In the genomic region with DNA sequence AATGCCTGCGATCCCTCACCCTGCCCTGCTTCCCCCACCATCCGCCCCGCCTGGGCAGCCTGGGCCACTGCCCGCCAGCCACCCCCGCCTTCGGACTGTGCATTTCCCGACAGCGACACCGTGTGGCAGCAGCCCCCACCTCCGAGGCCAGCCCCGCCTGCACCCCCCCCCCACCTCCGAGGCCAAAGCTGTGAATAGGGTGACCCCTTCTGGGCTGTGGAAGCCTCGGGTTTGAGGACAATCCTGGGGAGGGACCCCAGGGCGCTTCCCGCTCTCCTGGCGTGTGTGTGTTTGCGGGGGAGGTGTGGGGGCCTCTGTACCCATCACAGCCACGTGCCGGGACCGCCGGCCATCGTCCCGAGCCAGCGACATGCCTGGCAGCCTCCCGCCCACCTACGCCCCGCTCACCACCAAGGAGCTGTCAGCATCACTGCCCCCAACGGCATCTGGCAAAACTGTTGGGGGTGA, we compare ENCODE assay signal across 9 cellular contexts. TPM values are rescaled to one million over a fixed set of nuclear protein-coding genes. Genes with fewer than 3 reads are reported as not detected.
DNase-seq lines count a peak whose midpoint lies in the region; ATAC-seq and TF ChIP-seq lines count a peak whose summit lies in the region.
"Had no signal": no experiment of that assay in that cellular context is flagged by ENCODE, and none has a peak within 500 bp of the region (broad histone marks: within the 10 kb centered on the region; RNA-seq: fewer than 3 reads in every experiment).

No MANE protein-coding gene starts in this region.

- peak overlapping the region; percentile 78 for H2AK5ac ChIP-seq in mesenchymal stem cell (ENCODE audit: low read length, severe bottlenecking)

- H2BK15ac ChIP-seq in mesenchymal stem cell (ENCODE audit: low read depth, poor library complexity, severe bottlenecking): no peak overlapping the region

- H4K8ac ChIP-seq in mesenchymal stem cell (ENCODE audit: low read length): peak overlapping the region; percentile 87

- no peak overlapping the region for H3K4me2 ChIP-seq in mesenchymal stem cell (ENCODE audit: low read length, poor library complexity, severe bottlenecking)

- no peaks in the 10 kb centered on the region for H3K27me3 Mint-ChIP-seq in effector memory CD8-positive, alpha-beta T cell

- peak overlapping the region in 1 of 2 experiments; percentile 58 for H3K4ac ChIP-seq in mesenchymal stem cell (ENCODE audit: low read depth in 1 of 2, low read length in 2 of 2)

- H3K9me3 Mint-ChIP-seq in effector memory CD8-positive, alpha-beta T cell: no peaks in the 10 kb centered on the region

- no peak overlapping the region for H3K27ac ChIP-seq in mesenchymal stem cell (ENCODE audit: low read length, poor library complexity, severe bottlenecking)
- H3K27ac ChIP-seq: SK-N-MC had no signal

- H2BK120ac ChIP-seq in mesenchymal stem cell (ENCODE audit: low read depth, low read length): peak overlapping the region; percentile 80

- H3K36me3 Mint-ChIP-seq in effector memory CD8-positive, alpha-beta T cell (ENCODE audit: insufficient read depth): no peaks in the 10 kb centered on the region

- peaks cover 6% of the 10 kb centered on the region for H3K79me1 ChIP-seq in mesenchymal stem cell (replicated peaks; ENCODE audit: low read length, poor library complexity, severe bottlenecking)

- H3K9me3 ChIP-seq in mesenchymal stem cell (ENCODE audit: control insufficient read depth, low read length): no peaks in the 10 kb centered on the region

- H3K23ac ChIP-seq in mesenchymal stem cell (ENCODE audit: low read length in 2 of 2): no peak overlapping the region

- H3K4me3 Mint-ChIP-seq in effector memory CD8-positive, alpha-beta T cell: no peak overlapping the region

- peaks cover 63% of the 10 kb centered on the region for H3K4me1 ChIP-seq in mesenchymal stem cell (ENCODE audit: control insufficient read depth, insufficient read depth, low read depth, low read length)

- peak overlapping the region; percentile 91 for H4K91ac ChIP-seq in mesenchymal stem cell (ENCODE audit: low read length)

- H3K27ac Mint-ChIP-seq in effector memory CD8-positive, alpha-beta T cell: no peak overlapping the region

- 20% methylated on average over 20 of the region's 28 CpGs for WGBS in mesenchymal stem cell

- peak overlapping the region; percentile 33 to 87 for H3K18ac ChIP-seq in mesenchymal stem cell (ENCODE audit: low read depth in 1 of 2, low read length in 2 of 2)

- peak overlapping the region; percentile 29 to 60 for H2BK12ac ChIP-seq in mesenchymal stem cell (ENCODE audit: low read length in 2 of 2)

- H3K4me3 ChIP-seq in HFF-Myc (replicated peaks; ENCODE audit: low read depth, low read length) (no peak overlapping the region), mesenchymal stem cell (ENCODE audit: insufficient read depth in 1 of 2, low read depth in 1 of 2, low read length in 2 of 2) (no peak overlapping the region)
- H3K4me3 ChIP-seq: SK-N-MC had no signal

- H3K4me1 Mint-ChIP-seq in effector memory CD8-positive, alpha-beta T cell (ENCODE audit: low read depth in 2 of 2): peaks cover 0 to 4% of the 10 kb centered on the region in 2 donors

- DNase-seq in COLO829 (ENCODE audit: low spot score) (peak; percentile 85), HFF-Myc (ENCODE audit: extremely low read depth, low read depth) (peak; percentile 47), NCI-H82 treated with DMSO at 0.1 percent for 48 hours (lab: John Stamatoyannopoulos, UW; ENCODE audit: unreplicated experiment) (peak; percentile 17), mesenchymal stem cell (peak; percentile 80)
- peak; percentile 53 to 71 (median 66) for DNase-seq in activated CD8-positive, alpha-beta memory T cell treated with anti-CD3 and anti-CD28 coated beads for 48 hours (ENCODE audit: low read depth in 2 of 3, low spot score in 2 of 3)
- DNase-seq in effector memory CD8-positive, alpha-beta T cell: peak; percentile 74 to 78 (median 76)
- DNase-seq in stimulated activated CD8-positive, alpha-beta memory T cell treated with anti-CD3 and anti-CD28 coated beads, Interleukin-12 subunit alpha, Interleukin-12 subunit beta, amount 100 ng/mL, for 24 hours (ENCODE audit: extremely low read depth): peak; percentile 47

- H3K9ac ChIP-seq in mesenchymal stem cell (ENCODE audit: low read length): peak overlapping the region; percentile 72

- TF ChIP-seq CTCF in HFF-Myc (IDR thresholded peaks at IDR 0.05; ENCODE audit: low read depth, low read length, missing control alignments): peak; percentile 70

- no peak overlapping the region for H3K14ac ChIP-seq in mesenchymal stem cell (ENCODE audit: low read length in 2 of 2)

- H2AFZ ChIP-seq in mesenchymal stem cell (ENCODE audit: low read depth, low read length): peak overlapping the region; percentile 85

- H2BK5ac ChIP-seq in mesenchymal stem cell (ENCODE audit: low read depth, low read length, poor library complexity, severe bottlenecking): no peak overlapping the region

- no peaks in the 10 kb centered on the region for H3K27me3 ChIP-seq in mesenchymal stem cell (ENCODE audit: control insufficient read depth in 1 of 2, insufficient read depth in 1 of 2, low read length in 2 of 2)

- peak; percentile 96 for ATAC-seq in effector memory CD8-positive, alpha-beta T cell (replicated peaks)
- no peak for ATAC-seq in HG02852 (IDR thresholded peaks at IDR 0.05; ENCODE audit: unreplicated experiment)

- peaks cover 36 to 48% of the 10 kb centered on the region in 2 experiments for H3K36me3 ChIP-seq in mesenchymal stem cell (ENCODE audit: control insufficient read depth in 1 of 2, insufficient read depth in 2 of 2, low read depth in 1 of 2, low read length in 2 of 2)

RNA-seq across cellular contexts. Expression of a gene that starts 33.8 kb away (rescaled TPM):
- 7.7 TPM for polyA plus RNA-seq in mesenchymal stem cell (2013, experiment 1 of 2)
- 6.9 TPM for polyA plus RNA-seq in mesenchymal stem cell (2013, experiment 2 of 2)

Comparison
In these comparisons a context has a peak if more than half of its experiments do, and no peak if none do; other contexts are left out.
1. DNase-seq: peak in every context shown above with its lines; median percentile 85 in COLO829; 80 in mesenchymal stem cell; 76 in effector memory CD8-positive, alpha-beta T cell; 66 in activated CD8-positive, alpha-beta memory T cell treated with anti-CD3 and anti-CD28 coated beads for 48 hours; 47 in HFF-Myc; 47 in stimulated activated CD8-positive, alpha-beta memory T cell treated with anti-CD3 and anti-CD28 coated beads, Interleukin-12 subunit alpha, Interleukin-12 subunit beta, amount 100 ng/mL, for 24 hours; 17 in NCI-H82 treated with DMSO at 0.1 percent for 48 hours.